In genomic region chr12:104458645-104459555, GRCh38 we compare ENCODE assay signal across 8 cellular contexts. TPM values are rescaled to one million over a fixed set of nuclear protein-coding genes. Genes with fewer than 3 reads are reported as not detected.
DNase-seq lines count a peak whose midpoint lies in the region; ATAC-seq and TF ChIP-seq lines count a peak whose summit lies in the region.

No MANE protein-coding gene starts in this region.

- H3K27ac ChIP-seq in KOPT-K1 (ENCODE audit: low read depth, low read length, poor library complexity, severe bottlenecking) (peak overlapping the region; percentile 96), ascending aorta (peak overlapping the region; percentile 82 to 96)

- H3K4me3 ChIP-seq in ascending aorta (peak overlapping the region; percentile 66 to 96), iPS-15b (ENCODE audit: low read depth, low read length) (peak overlapping the region; percentile 91)

- DNase-seq in GM10266 (ENCODE audit: extremely low spot score) (peak; percentile 30), ascending aorta (ENCODE audit: low spot score in 2 of 2) (peak in 1 of 2 donors; percentile 78)
- DNase-seq in stimulated activated effector memory CD8-positive, alpha-beta T cell treated with anti-CD3 and anti-CD28 coated beads, Interleukin-12 subunit alpha, Interleukin-12 subunit beta, amount 100 ng/mL, for 72 hours (ENCODE audit: low spot score in 2 of 2): peak in 1 of 2 donors; percentile 77

- peaks cover 45% of the 10 kb centered on the region for H3K4me1 Mint-ChIP-seq in stimulated activated effector memory CD8-positive, alpha-beta T cell treated with anti-CD3 and anti-CD28 coated beads, Interleukin-12 subunit alpha, Interleukin-12 subunit beta, amount 100 ng/mL, for 72 hours

- peak overlapping the region; percentile 85 for H3K4me3 Mint-ChIP-seq in stimulated activated effector memory CD8-positive, alpha-beta T cell treated with anti-CD3 and anti-CD28 coated beads, Interleukin-12 subunit alpha, Interleukin-12 subunit beta, amount 100 ng/mL, for 72 hours

- H3K27me3 ChIP-seq in ascending aorta (no peaks in the 10 kb centered on the region), iPS-15b (ENCODE audit: control insufficient read depth, insufficient read depth, low read length) (peaks cover 28% of the 10 kb centered on the region)

- TF ChIP-seq CTCF in GM10266 (IDR thresholded peaks at IDR 0.05; ENCODE audit: control insufficient read depth, insufficient read depth, low read depth, missing control alignments) (no peak), ascending aorta (IDR thresholded peaks at IDR 0.05) (no peak)

- ATAC-seq in stimulated activated effector memory CD8-positive, alpha-beta T cell treated with anti-CD3 and anti-CD28 coated beads, Interleukin-12 subunit alpha, Interleukin-12 subunit beta, amount 100 ng/mL, for 72 hours: peak; percentile 14
- ATAC-seq in GM19351 (IDR thresholded peaks at IDR 0.05; ENCODE audit: unreplicated experiment): no peak
- no peak for ATAC-seq in HG02938 (IDR thresholded peaks at IDR 0.05; ENCODE audit: unreplicated experiment)
- ATAC-seq in GM19324 (IDR thresholded peaks at IDR 0.05; ENCODE audit: low FRiP score, unreplicated experiment): no peak

- H3K4me1 ChIP-seq in ascending aorta (peaks cover 2 to 19% of the 10 kb centered on the region in 2 donors), iPS-15b (ENCODE audit: control insufficient read depth, insufficient read depth, low read length) (peaks cover 20% of the 10 kb centered on the region)

- H3K36me3 ChIP-seq in KOPT-K1 (ENCODE audit: insufficient read depth, low read length): peaks cover 41% of the 10 kb centered on the region
- H3K36me3 ChIP-seq in ascending aorta: no peaks in the 10 kb centered on the region
- no peaks in the 10 kb centered on the region for H3K36me3 ChIP-seq in iPS-15b (ENCODE audit: control insufficient read depth, insufficient read depth, low read length)

- intact Hi-C loops in ascending aorta (cut with DNase I): loop anchor here (5.0 to 10.0 kb wide), 5 partner anchors 77 to 418 kb away; no protein-coding TSS in a partner anchor

- peak overlapping the region; percentile 93 for H3K27ac Mint-ChIP-seq in stimulated activated effector memory CD8-positive, alpha-beta T cell treated with anti-CD3 and anti-CD28 coated beads, Interleukin-12 subunit alpha, Interleukin-12 subunit beta, amount 100 ng/mL, for 72 hours

- peak overlapping the region; percentile 81 for H3K9ac ChIP-seq in iPS-15b (ENCODE audit: low read depth, low read length)

- no peaks in the 10 kb centered on the region for H3K9me3 ChIP-seq in KOPT-K1 (ENCODE audit: insufficient read depth, low read length, poor library complexity, severe bottlenecking)
- no peaks in the 10 kb centered on the region for H3K9me3 ChIP-seq in ascending aorta
- no peaks in the 10 kb centered on the region for H3K9me3 ChIP-seq in iPS-15b (ENCODE audit: control insufficient read depth, insufficient read depth, low read length)

- H3K36me3 Mint-ChIP-seq in stimulated activated effector memory CD8-positive, alpha-beta T cell treated with anti-CD3 and anti-CD28 coated beads, Interleukin-12 subunit alpha, Interleukin-12 subunit beta, amount 100 ng/mL, for 72 hours: peaks cover 34% of the 10 kb centered on the region

- H3K9me3 Mint-ChIP-seq in stimulated activated effector memory CD8-positive, alpha-beta T cell treated with anti-CD3 and anti-CD28 coated beads, Interleukin-12 subunit alpha, Interleukin-12 subunit beta, amount 100 ng/mL, for 72 hours: no peaks in the 10 kb centered on the region

RNA-seq across cellular contexts. Expression of gene CHST11, which starts 2.2 kb away (rescaled TPM):
- total RNA-seq in ascending aorta: 63.2 TPM
